6 cellular contexts compared by ENCODE assay signal in genomic region chr17:38747385-38748328, GRCh38. TPM values are rescaled to one million over a fixed set of nuclear protein-coding genes. Genes with fewer than 3 reads are reported as not detected.
A peak's percentile ranks its signal among the peaks of the same experiment; 100 is the strongest.
DNase-seq lines count a peak whose midpoint lies in the region; ATAC-seq and TF ChIP-seq lines count a peak whose summit lies in the region.

No MANE protein-coding gene starts in this region.

- intact Hi-C loops in sciatic nerve (cut with DNase I), result no loop called here

- H3K4me1 ChIP-seq in KMS-11 (ENCODE audit: low read depth, poor library complexity, severe bottlenecking) (peaks cover 29% of the 10 kb centered on the region), ectodermal cell (ENCODE audit: control insufficient read depth, insufficient read depth, low read length) (peaks cover 32% of the 10 kb centered on the region)

- H3K36me3 ChIP-seq in KMS-11 (ENCODE audit: insufficient read depth), result no peaks in the 10 kb centered on the region
- H3K36me3 ChIP-seq in ectodermal cell (ENCODE audit: control insufficient read depth, insufficient read depth, low read length), result no peaks in the 10 kb centered on the region

- peak overlapping the region; percentile 94 for H2AFZ ChIP-seq in KMS-11 (ENCODE audit: low read depth)

- H3K9me3 ChIP-seq in ectodermal cell (ENCODE audit: control insufficient read depth, low read length), result no peaks in the 10 kb centered on the region

- H3K4me3 ChIP-seq in KMS-11 (IDR thresholded peaks at IDR 0.05; ENCODE audit: insufficient read depth, low read depth, low read length) (no peak overlapping the region), ectodermal cell (ENCODE audit: insufficient read depth, low read depth, low read length) (peak overlapping the region; percentile 97)

- H3K27ac ChIP-seq in KMS-11 (no peak overlapping the region), ectodermal cell (ENCODE audit: insufficient read depth, low read depth, low read length, poor library complexity, severe bottlenecking) (peak overlapping the region; percentile 64)

- peaks cover 2% of the 10 kb centered on the region for H3K79me2 ChIP-seq in KMS-11 (ENCODE audit: insufficient read depth, low read depth)

- in situ Hi-C loops in ACHN (cut with HindIII; ENCODE audit: low pct_ligation_motif_present, low pct_unique_long_range_greater_than_20kb, low sequenced_read_pairs), result no loop called here

- DNase-seq in ACHN, result peak; percentile 48
- DNase-seq in sciatic nerve (ENCODE audit: low spot score), result peak; percentile 80
- no peak for DNase-seq in COLO829 (ENCODE audit: low spot score)
- DNase-seq in NCI-H1694 treated with DMSO at 0.1 percent for 48 hours (lab: John Stamatoyannopoulos, UW), result no peak

- 0% methylated on average over 68 to 79 of the region's 79 CpGs for WGBS in ectodermal cell, 2 experiments

- ATAC-seq in sciatic nerve, result no peak

- H3K4me2 ChIP-seq in KMS-11, result peak overlapping the region; percentile 83

- H3K27me3 ChIP-seq in KMS-11 (ENCODE audit: insufficient read depth, low read depth), result peaks cover 25% of the 10 kb centered on the region; the same call in 1 of the 2 replicates
- peaks cover 10% of the 10 kb centered on the region for H3K27me3 ChIP-seq in ectodermal cell (ENCODE audit: control insufficient read depth, insufficient read depth, low read length, poor library complexity, severe bottlenecking)

- H4K20me1 ChIP-seq in KMS-11 (ENCODE audit: insufficient read depth), result no peaks in the 10 kb centered on the region

- TF ChIP-seq CTCF in KMS-11 (conservative IDR thresholded peaks at IDR 0.05; ENCODE audit: low read depth, low read length), result no peak

- peak overlapping the region; percentile 49 for H3K9ac ChIP-seq in KMS-11

RNA-seq across cellular contexts. Expression of gene PCGF2, which starts 0.5 kb away (rescaled TPM):
- 97.7 TPM for polyA plus RNA-seq in ectodermal cell (2013, experiment 1 of 4)
- 93.5 TPM for polyA plus RNA-seq in ectodermal cell (2013, experiment 2 of 4)
- 77.4 TPM for polyA plus RNA-seq in ectodermal cell (2013, experiment 3 of 4)
- polyA plus RNA-seq in ectodermal cell (2013, experiment 4 of 4), result 79.7 TPM
- total RNA-seq in sciatic nerve, result 56.2 TPM

RNA-seq across cellular contexts. Expression of gene PSMB3, which starts 4.9 kb away (rescaled TPM):
- 245 TPM for polyA plus RNA-seq in ectodermal cell (2013, experiment 1 of 4)
- 226 TPM for polyA plus RNA-seq in ectodermal cell (2013, experiment 2 of 4)
- 213 TPM for polyA plus RNA-seq in ectodermal cell (2013, experiment 3 of 4)
- polyA plus RNA-seq in ectodermal cell (2013, experiment 4 of 4), result 242 TPM
- total RNA-seq in sciatic nerve, result 84.8 TPM

RNA-seq across cellular contexts. Expression of gene CISD3, which starts 17.5 kb away (rescaled TPM):
- 7.1 TPM for polyA plus RNA-seq in ectodermal cell (2013, experiment 1 of 4)
- polyA plus RNA-seq in ectodermal cell (2013, experiment 2 of 4), result 6.5 TPM
- 5.4 TPM for polyA plus RNA-seq in ectodermal cell (2013, experiment 3 of 4)
- 7.1 TPM for polyA plus RNA-seq in ectodermal cell (2013, experiment 4 of 4)
- 17.3 TPM for total RNA-seq in sciatic nerve

RNA-seq across cellular contexts. Expression of gene MLLT6, which starts 42.6 kb away (rescaled TPM):
- 43.9 TPM for polyA plus RNA-seq in ectodermal cell (2013, experiment 1 of 4)
- 52.0 TPM for polyA plus RNA-seq in ectodermal cell (2013, experiment 2 of 4)
- 39.9 TPM for polyA plus RNA-seq in ectodermal cell (2013, experiment 3 of 4)
- 46.5 TPM for polyA plus RNA-seq in ectodermal cell (2013, experiment 4 of 4)
- 202 TPM for total RNA-seq in sciatic nerve

RNA-seq across cellular contexts. Expression of gene PIP4K2B, which starts 51.7 kb away (rescaled TPM):
- polyA plus RNA-seq in ectodermal cell (2013, experiment 1 of 4), result 74.1 TPM
- polyA plus RNA-seq in ectodermal cell (2013, experiment 2 of 4), result 81.1 TPM
- polyA plus RNA-seq in ectodermal cell (2013, experiment 3 of 4), result 51.0 TPM
- polyA plus RNA-seq in ectodermal cell (2013, experiment 4 of 4), result 56.9 TPM
- total RNA-seq in sciatic nerve, result 58.5 TPM

Comparison
In these comparisons a context has a peak if more than half of its experiments do, and no peak if none do; other contexts are left out.
1. DNase-seq: peak in ACHN (single experiment) and sciatic nerve (single experiment); none in COLO829 (single experiment) and NCI-H1694 treated with DMSO at 0.1 percent for 48 hours (single experiment).